35 cellular contexts compared by ENCODE assay signal in the genomic region with DNA sequence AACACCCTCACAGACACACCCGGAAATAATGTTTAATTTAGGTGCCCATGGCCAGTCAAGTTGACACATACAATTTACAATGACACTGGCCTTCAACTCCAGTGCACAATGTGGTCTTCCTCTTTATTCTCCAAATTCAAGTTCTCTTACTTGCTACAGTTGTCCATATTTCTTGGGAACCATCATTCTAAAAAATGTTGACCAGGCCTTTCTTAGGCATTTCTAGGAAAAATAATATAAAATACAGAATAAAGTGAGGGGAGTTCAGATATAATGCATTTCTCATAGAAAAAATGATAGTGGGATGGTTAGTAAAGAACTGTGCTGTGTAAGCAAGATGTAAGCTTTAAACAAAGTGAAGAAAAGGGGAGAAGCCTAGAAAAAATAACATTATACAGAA.
DNase-seq lines count a peak whose midpoint lies in the region; ATAC-seq, FAIRE-seq and TF ChIP-seq lines count a peak whose summit lies in the region.
"Had no signal": no experiment of that assay in that cellular context is flagged by ENCODE, and none has a peak within 500 bp of the region (broad histone marks: within the 10 kb centered on the region; RNA-seq: fewer than 3 reads in every experiment).

No MANE protein-coding gene starts in this region.

- H3K4me3 Mint-ChIP-seq in activated CD4-positive, alpha-beta memory T cell treated with anti-CD3 and anti-CD28 coated beads, Interleukin-2, amount 10 ng/mL, durations not matched to agents 7 days and 5 days: no peak overlapping the region
- H3K4me3 Mint-ChIP-seq: B cell; CD14-positive monocyte; CD4-positive, alpha-beta memory T cell; CD4-positive, alpha-beta T cell; CD4-positive, CD25-positive, alpha-beta regulatory T cell; CD8-positive, alpha-beta memory T cell; CD8-positive, alpha-beta T cell had no signal

- no peak overlapping the region for H3K18ac ChIP-seq in IMR-90 (ENCODE audit: low read depth, low read length)

- H2AK5ac ChIP-seq in IMR-90 (ENCODE audit: low read depth, low read length): no peak overlapping the region

- no peak overlapping the region for H3K23ac ChIP-seq in IMR-90 (ENCODE audit: low read depth, low read length)

- H3K4me3 ChIP-seq in HepG2 (replicated peaks in 1 of 3; ENCODE audit: insufficient read depth in 1 of 3, low read depth in 2 of 3, low read length in 3 of 3) (no peak overlapping the region), right lobe of liver (no peak overlapping the region), A549 (no peak overlapping the region), IMR-90 (ENCODE audit: insufficient read depth, low read depth, low read length) (no peak overlapping the region), K562 (no peak overlapping the region)
- H3K4me3 ChIP-seq: BLaER1; BLaER1 treated with 17β-estradiol and CSF1 and Interleukin-3, amounts not matched to agents 10 nM and 100 nM had no signal

- no peaks in the 10 kb centered on the region for H3K79me1 ChIP-seq in IMR-90 (ENCODE audit: low read depth in 1 of 2, low read length in 2 of 2)

- no peak overlapping the region for H3K27ac ChIP-seq in HepG2 (ENCODE audit: extremely low read length, insufficient read depth, low read length)
- no peak overlapping the region for H3K27ac ChIP-seq in right lobe of liver
- no peak overlapping the region for H3K27ac ChIP-seq in A549
- no peak overlapping the region for H3K27ac ChIP-seq in IMR-90 (ENCODE audit: insufficient read depth, low read length)
- no peak overlapping the region for H3K27ac ChIP-seq in K562 (ENCODE audit: extremely low read depth, low read depth, low read length)
- H3K27ac ChIP-seq: 22Rv1; BLaER1; BLaER1 treated with 17β-estradiol and CSF1 and Interleukin-3, amounts not matched to agents 10 nM and 100 nM; C4-2B had no signal

- no peak overlapping the region for H3K27ac Mint-ChIP-seq in activated CD4-positive, alpha-beta memory T cell treated with anti-CD3 and anti-CD28 coated beads, Interleukin-2, amount 10 ng/mL, durations not matched to agents 7 days and 5 days
- H3K27ac Mint-ChIP-seq: B cell; CD14-positive monocyte; CD4-positive, alpha-beta memory T cell; CD4-positive, alpha-beta T cell; CD4-positive, CD25-positive, alpha-beta regulatory T cell; CD8-positive, alpha-beta memory T cell; CD8-positive, alpha-beta T cell had no signal

- no peaks in the 10 kb centered on the region for H3K79me2 ChIP-seq in HepG2 (ENCODE audit: insufficient read depth, low read length)
- no peaks in the 10 kb centered on the region for H3K79me2 ChIP-seq in K562 (ENCODE audit: control insufficient read depth, insufficient read depth, low read length)

- H4K8ac ChIP-seq in IMR-90 (ENCODE audit: low read depth in 2 of 2, low read length in 2 of 2): no peak overlapping the region

- H3K9me3 ChIP-seq in HepG2 (ENCODE audit: low read length): no peaks in the 10 kb centered on the region
- H3K9me3 ChIP-seq in right lobe of liver: no peaks in the 10 kb centered on the region
- H3K9me3 ChIP-seq in A549: no peaks in the 10 kb centered on the region
- no peaks in the 10 kb centered on the region for H3K9me3 ChIP-seq in IMR-90 (ENCODE audit: control insufficient read depth, insufficient read depth, low read length)
- no peaks in the 10 kb centered on the region for H3K9me3 ChIP-seq in K562 (replicated peaks; ENCODE audit: control insufficient read depth, insufficient read depth, low read depth, low read length)
- H3K9me3 ChIP-seq: BE2C, BLaER1, Caco-2 had no signal

- DNase-seq in HepG2 (ENCODE audit: low spot score): no peak
- no peak for DNase-seq in right lobe of liver
- no peak for DNase-seq in A549 (ENCODE audit: low read depth in 1 of 2, low spot score in 1 of 2)
- no peak for DNase-seq in IMR-90
- no peak for DNase-seq in K562 (ENCODE audit: extremely low read depth in 1 of 4, low spot score in 3 of 4)
- DNase-seq in activated CD4-positive, alpha-beta T cell treated with anti-CD3 and anti-CD28 coated beads for 48 hours: no peak
- DNase-seq in activated CD4-positive, alpha-beta memory T cell treated with anti-CD3 and anti-CD28 coated beads, Interleukin-2, amount 10 ng/mL, durations not matched to agents 7 days and 5 days: no peak
- DNase-seq: 8988T; ACHN; AML-193; BE2C; C1 segment of cervical spinal cord; Caco-2; Calu3; CD4-positive, alpha-beta memory T cell; CD4-positive, alpha-beta T cell; CD4-positive, CD25-positive, alpha-beta regulatory T cell; CD8-positive, alpha-beta memory T cell; CD8-positive, alpha-beta T cell; COR-L47; DMS 273 treated with DMSO at 0.1 percent for 48 hours; DMS153; DMS53; DMS79; DMS79 treated with DMSO at 0.1 percent for 48 hours; DND-41; EL had no signal

- no peak for TF ChIP-seq EP300 in HepG2 (IDR thresholded peaks at IDR 0.05; ENCODE audit: low read depth in 2 of 2, low read length in 2 of 2)
- no peak for TF ChIP-seq EP300 in HepG2 (CRISPR knock-in tag; IDR thresholded peaks at IDR 0.05; ENCODE audit: borderline replicate concordance)
- TF ChIP-seq EP300 in A549 (IDR thresholded peaks at IDR 0.05): no peak
- no peak for TF ChIP-seq EP300 in K562 (IDR thresholded peaks at IDR 0.05; ENCODE audit: low read length)

- peaks cover 2% of the 10 kb centered on the region for H3K9me3 Mint-ChIP-seq in activated CD4-positive, alpha-beta memory T cell treated with anti-CD3 and anti-CD28 coated beads, Interleukin-2, amount 10 ng/mL, durations not matched to agents 7 days and 5 days
- H3K9me3 Mint-ChIP-seq: CD4-positive, alpha-beta memory T cell; CD4-positive, alpha-beta T cell; CD4-positive, CD25-positive, alpha-beta regulatory T cell; CD8-positive, alpha-beta T cell had no signal

- no peak overlapping the region for H2BK15ac ChIP-seq in IMR-90 (ENCODE audit: low read depth, low read length)

- intact Hi-C loops in HepG2 (cut with micrococcal nuclease; ENCODE audit: unreplicated experiment) (no loop called here), right lobe of liver (cut with DNase I) (no loop called here), IMR-90 (cut with micrococcal nuclease) (no loop called here), K562 (cut with micrococcal nuclease) (no loop called here)

- in situ Hi-C loops in HepG2 (cut with HindIII; ENCODE audit: extremely low pct_ligation_motif_present, low pct_unique_long_range_greater_than_20kb) (no loop called here), IMR-90 (cut with MboI; ENCODE audit: low sequenced_read_pairs) (no loop called here), K562 (cut with MboI) (no loop called here)

- no peak overlapping the region for H2AK9ac ChIP-seq in IMR-90 (replicated peaks; ENCODE audit: low read depth, low read length, poor library complexity)

- no peak for TF ChIP-seq POLR2A in HepG2 (IDR thresholded peaks at IDR 0.05; ENCODE audit: insufficient read depth in 1 of 2, low read depth in 2 of 2, low read length in 2 of 2)
- TF ChIP-seq POLR2A in right lobe of liver (IDR thresholded peaks at IDR 0.05): no peak
- TF ChIP-seq POLR2A in A549 (IDR thresholded peaks at IDR 0.05; ENCODE audit: low read length): no peak
- TF ChIP-seq POLR2A in IMR-90 (IDR thresholded peaks at IDR 0.05; ENCODE audit: low read depth, low read length): no peak
- TF ChIP-seq POLR2A in K562 (conservative IDR thresholded peaks at IDR 0.05): no peak

- H3K4me1 ChIP-seq in HepG2 (ENCODE audit: insufficient read depth, low read length) (no peaks in the 10 kb centered on the region), right lobe of liver (no peaks in the 10 kb centered on the region), A549 (no peaks in the 10 kb centered on the region), IMR-90 (ENCODE audit: control insufficient read depth, insufficient read depth, low read length) (no peaks in the 10 kb centered on the region), K562 (replicated peaks in 1 of 2; ENCODE audit: control insufficient read depth in 2 of 2, insufficient read depth in 2 of 2, low read length in 2 of 2) (no peaks in the 10 kb centered on the region)
- H3K4me1 ChIP-seq: BE2C; BLaER1; BLaER1 treated with 17β-estradiol and CSF1 and Interleukin-3, amounts not matched to agents 10 nM and 100 nM; Caco-2 had no signal

- H3K56ac ChIP-seq in IMR-90 (ENCODE audit: extremely low read depth, insufficient read depth, low read length): no peak overlapping the region

- WGBS in HepG2 (ENCODE audit: low lambda C conversion rate): 0% methylated on average over 1 of the region's 1 CpG
- WGBS in right lobe of liver (ENCODE audit: insufficient coverage, low coverage, low lambda C conversion rate, missing lambda C conversion rate): 29% methylated on average over 1 of the region's 1 CpG
- WGBS in A549 (ENCODE audit: missing lambda C conversion rate): 52% methylated on average over 1 of the region's 1 CpG
- WGBS in IMR-90 (ENCODE audit: extremely low coverage in 2 of 2, insufficient read length in 1 of 2), 2 experiments: 100% methylated on average over 1 of the region's 1 CpG; no CpG with 5 or more reads in 1 of the 2 experiments
- 0% methylated on average over 1 of the region's 1 CpG for WGBS in K562 (ENCODE audit: insufficient coverage, low coverage, missing lambda C conversion rate)

- H3K27me3 ChIP-seq in HepG2 (ENCODE audit: control insufficient read depth in 1 of 2, insufficient read depth in 2 of 2, low read length in 2 of 2): no peaks in the 10 kb centered on the region
- H3K27me3 ChIP-seq in right lobe of liver: no peaks in the 10 kb centered on the region
- H3K27me3 ChIP-seq in IMR-90 (ENCODE audit: control insufficient read depth, insufficient read depth, low read length): no peaks in the 10 kb centered on the region
- H3K27me3 ChIP-seq in K562 (ENCODE audit: control insufficient read depth in 2 of 2, insufficient read depth in 2 of 2, low read length in 2 of 2): no peaks in the 10 kb centered on the region
- H3K27me3 ChIP-seq: BE2C; BLaER1; BLaER1 treated with 17β-estradiol and CSF1 and Interleukin-3, amounts not matched to agents 10 nM and 100 nM had no signal

- POLR2A ChIA-PET in HepG2 (lab: Yijun Ruan, JAX): no interaction called here
- POLR2A ChIA-PET in A549 (lab: Yijun Ruan, JAX): no interaction called here
- POLR2A ChIA-PET in IMR-90 (lab: Charles Lee; ENCODE audit: unreplicated experiment): no interaction called here
- POLR2A ChIA-PET in K562 (lab: Yijun Ruan, JAX): no interaction called here
- POLR2A ChIA-PET in activated CD4-positive, alpha-beta memory T cell treated with anti-CD3 and anti-CD28 coated beads, Interleukin-2, amount 10 ng/mL, durations not matched to agents 7 days and 5 days (lab: Charles Lee): no interaction called here

- CTCF ChIA-PET in HepG2 (lab: Yijun Ruan, JAX; ENCODE audit: low intra/inter-chr PET ratio, low total read pairs): no interaction called here
- CTCF ChIA-PET in A549 (lab: Yijun Ruan, JAX): no interaction called here
- CTCF ChIA-PET in IMR-90 (lab: Yijun Ruan, JAX): interaction anchor here (0.7 kb wide), 1 partner anchor 344 kb away, joined by 3 read pairs; no protein-coding TSS in a partner anchor
- CTCF ChIA-PET in K562 (lab: Yijun Ruan, JAX; ENCODE audit: low intra/inter-chr PET ratio): no interaction called here
- CTCF ChIA-PET in activated CD4-positive, alpha-beta memory T cell treated with anti-CD3 and anti-CD28 coated beads, Interleukin-2, amount 10 ng/mL, durations not matched to agents 7 days and 5 days (lab: Charles Lee): no interaction called here

- H3K36me3 Mint-ChIP-seq in activated CD4-positive, alpha-beta memory T cell treated with anti-CD3 and anti-CD28 coated beads, Interleukin-2, amount 10 ng/mL, durations not matched to agents 7 days and 5 days (ENCODE audit: low read depth): no peaks in the 10 kb centered on the region
- H3K36me3 Mint-ChIP-seq: CD14-positive monocyte; CD4-positive, CD25-positive, alpha-beta regulatory T cell; CD8-positive, alpha-beta T cell had no signal

- H2BK20ac ChIP-seq in IMR-90 (ENCODE audit: low read depth, low read length): no peak overlapping the region

- H3K9me1 ChIP-seq in IMR-90 (ENCODE audit: insufficient read depth, low read length): no peaks in the 10 kb centered on the region
- H3K9me1 ChIP-seq in K562 (ENCODE audit: control insufficient read depth, insufficient read depth, low read length): no peaks in the 10 kb centered on the region

- ATAC-seq in HepG2 (no peak), right lobe of liver (no peak), A549 (no peak), IMR-90 (ENCODE audit: low read depth) (no peak), K562 (no peak), HG02840 (IDR thresholded peaks at IDR 0.05; ENCODE audit: low FRiP score, unreplicated experiment) (no peak)
- ATAC-seq: CD8-positive, alpha-beta T cell had no signal

- H2BK5ac ChIP-seq in IMR-90 (ENCODE audit: low read depth, low read length, poor library complexity, severe bottlenecking): no peak overlapping the region

- H3K4me2 ChIP-seq in HepG2 (ENCODE audit: low read depth, low read length): no peak overlapping the region
- H3K4me2 ChIP-seq in A549: no peak overlapping the region
- H3K4me2 ChIP-seq in IMR-90 (ENCODE audit: low read depth, low read length): no peak overlapping the region
- H3K4me2 ChIP-seq in K562 (ENCODE audit: insufficient read depth, low read length): no peak overlapping the region
- H3K4me2 ChIP-seq: BLaER1; BLaER1 treated with 17β-estradiol and CSF1 and Interleukin-3, amounts not matched to agents 10 nM and 100 nM had no signal

- TF ChIP-seq RAD21 in HepG2 (CRISPR knock-in tag; IDR thresholded peaks at IDR 0.05): no peak
- no peak for TF ChIP-seq RAD21 in A549 (conservative IDR thresholded peaks at IDR 0.05 in 1 of 2, IDR thresholded peaks at IDR 0.05 in 1 of 2)
- TF ChIP-seq RAD21 in IMR-90 (IDR thresholded peaks at IDR 0.05; ENCODE audit: low read length): no peak
- TF ChIP-seq RAD21 in K562 (CRISPR knock-in tag; conservative IDR thresholded peaks at IDR 0.05 in 1 of 2, IDR thresholded peaks at IDR 0.05 in 1 of 2): no peak

- no peak overlapping the region for H2BK120ac ChIP-seq in IMR-90 (ENCODE audit: low read depth, low read length)

- dilution Hi-C loops in IMR-90 (cut with HindIII; ENCODE audit: low sequenced_read_pairs, unreplicated experiment): no loop called here

- H2AFZ ChIP-seq in HepG2 (ENCODE audit: low read length) (no peak overlapping the region), IMR-90 (replicated peaks; ENCODE audit: low read length, poor library complexity) (no peak overlapping the region), K562 (ENCODE audit: low read depth, low read length) (no peak overlapping the region)

- no peak overlapping the region for H3K14ac ChIP-seq in IMR-90 (replicated peaks; ENCODE audit: low read depth, low read length)

- H4K20me1 ChIP-seq in HepG2 (ENCODE audit: insufficient read depth, low read length) (no peaks in the 10 kb centered on the region), IMR-90 (ENCODE audit: insufficient read depth, low read length) (no peaks in the 10 kb centered on the region), K562 (replicated peaks; ENCODE audit: control insufficient read depth, insufficient read depth, low read length) (no peaks in the 10 kb centered on the region)
- H4K20me1 ChIP-seq: BLaER1; BLaER1 treated with 17β-estradiol and CSF1 and Interleukin-3, amounts not matched to agents 10 nM and 100 nM had no signal

- TF ChIP-seq CTCF in HepG2 (CRISPR knock-in tag; IDR thresholded peaks at IDR 0.05) (no peak), right lobe of liver (IDR thresholded peaks at IDR 0.05) (no peak), A549 (IDR thresholded peaks at IDR 0.05) (no peak), IMR-90 (conservative IDR thresholded peaks at IDR 0.05; ENCODE audit: low read depth, low read length) (no peak), K562 (IDR thresholded peaks at IDR 0.05 in 2 of 3, conservative IDR thresholded peaks at IDR 0.05 in 1 of 3; ENCODE audit: insufficient read depth in 2 of 3, low read depth in 1 of 3, low read length in 3 of 3) (no peak)

- H4K91ac ChIP-seq in IMR-90 (ENCODE audit: insufficient read depth, low read depth, low read length): no peak overlapping the region

- H3K27me3 Mint-ChIP-seq in activated CD4-positive, alpha-beta memory T cell treated with anti-CD3 and anti-CD28 coated beads, Interleukin-2, amount 10 ng/mL, durations not matched to agents 7 days and 5 days: no peaks in the 10 kb centered on the region
- H3K27me3 Mint-ChIP-seq: CD4-positive, alpha-beta memory T cell; CD4-positive, alpha-beta T cell had no signal

- no peak overlapping the region for H4K5ac ChIP-seq in IMR-90 (ENCODE audit: low read depth, low read length)

- H3K36me3 ChIP-seq in HepG2 (replicated peaks in 1 of 2; ENCODE audit: control insufficient read depth in 1 of 2, insufficient read depth in 2 of 2, low read length in 2 of 2) (no peaks in the 10 kb centered on the region), right lobe of liver (no peaks in the 10 kb centered on the region), IMR-90 (ENCODE audit: control insufficient read depth, insufficient read depth, low read length) (no peaks in the 10 kb centered on the region), K562 (ENCODE audit: control insufficient read depth, insufficient read depth, low read length) (no peaks in the 10 kb centered on the region)
- H3K36me3 ChIP-seq: BE2C; BLaER1; BLaER1 treated with 17β-estradiol and CSF1 and Interleukin-3, amounts not matched to agents 10 nM and 100 nM had no signal

- H3K9ac ChIP-seq in HepG2 (ENCODE audit: insufficient read depth, low read depth, low read length): no peak overlapping the region
- no peak overlapping the region for H3K9ac ChIP-seq in IMR-90 (ENCODE audit: low read depth, low read length)
- no peak overlapping the region for H3K9ac ChIP-seq in K562 (ENCODE audit: insufficient read depth in 1 of 2, low read depth in 2 of 2, low read length in 2 of 2)
- H3K9ac ChIP-seq: BLaER1; BLaER1 treated with 17β-estradiol and CSF1 and Interleukin-3, amounts not matched to agents 10 nM and 100 nM had no signal

- no peaks in the 10 kb centered on the region for H3K4me1 Mint-ChIP-seq in activated CD4-positive, alpha-beta memory T cell treated with anti-CD3 and anti-CD28 coated beads, Interleukin-2, amount 10 ng/mL, durations not matched to agents 7 days and 5 days
- H3K4me1 Mint-ChIP-seq: B cell; CD14-positive monocyte; CD4-positive, alpha-beta memory T cell; CD4-positive, CD25-positive, alpha-beta regulatory T cell; CD8-positive, alpha-beta memory T cell had no signal

- H3K4ac ChIP-seq in IMR-90 (ENCODE audit: low read depth, low read length): no peak overlapping the region

- no peak for FAIRE-seq in HepG2 (lab: Jason Lieb, UNC)
- no peak for FAIRE-seq in A549 (lab: Jason Lieb, UNC)
- FAIRE-seq in K562 (lab: Jason Lieb, UNC): no peak
- FAIRE-seq: D721Med had no signal

- BruUV-seq in HepG2 (replicated peaks; lab: Mats Ljungman, UMichigan) (no TSS peak), IMR-90 (replicated peaks; lab: Mats Ljungman, UMichigan) (no TSS peak), K562 (replicated peaks; lab: Mats Ljungman, UMichigan) (no TSS peak)
